Comparison of ENCODE assay signal across 11 cellular contexts in the genomic region with DNA sequence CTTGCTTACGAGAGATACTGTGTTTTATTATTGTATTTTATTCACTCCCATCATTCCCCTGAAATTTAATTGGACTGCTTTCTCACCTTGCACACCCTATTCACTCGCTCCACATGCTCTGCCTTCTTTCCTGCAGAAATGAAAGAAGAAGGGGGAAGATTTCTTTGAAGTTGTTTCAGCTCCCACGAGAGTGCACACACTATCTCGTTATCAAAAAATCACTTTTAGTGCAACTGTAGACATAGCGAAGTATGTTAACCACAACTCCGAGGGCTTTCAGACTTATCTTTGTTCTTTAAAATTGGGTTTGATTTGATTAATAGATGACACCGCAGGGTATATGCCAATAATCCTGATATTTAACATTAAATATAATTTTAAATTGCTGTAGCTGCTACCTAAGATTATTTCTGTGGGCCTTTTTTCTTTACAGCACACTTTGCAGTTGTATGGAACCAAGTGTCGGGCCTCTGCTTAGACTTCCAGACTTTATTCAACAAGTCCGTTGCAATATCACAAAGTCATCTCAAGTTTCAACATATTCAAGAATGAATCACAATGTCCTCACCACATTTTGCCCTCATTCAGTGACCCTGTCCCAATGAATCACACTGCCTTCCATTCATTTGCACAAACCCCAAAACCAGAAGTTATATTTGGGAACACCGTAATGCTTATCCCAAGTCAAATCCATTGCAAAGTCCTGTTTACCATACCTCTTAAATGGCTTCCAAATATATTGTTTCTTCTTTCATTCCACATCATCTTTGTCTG.
DNase-seq lines count a peak whose midpoint lies in the region; ATAC-seq, FAIRE-seq and TF ChIP-seq lines count a peak whose summit lies in the region.
"Had no signal": no experiment of that assay in that cellular context is flagged by ENCODE, and none has a peak within 500 bp of the region (broad histone marks: within the 10 kb centered on the region; RNA-seq: fewer than 3 reads in every experiment).

No MANE protein-coding gene starts in this region.

- intact Hi-C loops in upper lobe of right lung (cut with DNase I): no loop called here

- TF ChIP-seq CTCF in GM23338 (conservative IDR thresholded peaks at IDR 0.05; ENCODE audit: low read depth in 2 of 2) (no peak), epithelial cell of proximal tubule (conservative IDR thresholded peaks at IDR 0.05; ENCODE audit: low read depth, low read length) (no peak), upper lobe of right lung (IDR thresholded peaks at IDR 0.05) (no peak)

- H4K20me1 ChIP-seq in GM23338 (replicated peaks; ENCODE audit: insufficient read depth): no peaks in the 10 kb centered on the region

- H3K27me3 Mint-ChIP-seq in GM23338 (ENCODE audit: insufficient read depth, low read depth, poor library complexity): no peaks in the 10 kb centered on the region

- no peak overlapping the region for H3K4me3 Mint-ChIP-seq in GM23338
- H3K4me3 Mint-ChIP-seq: activated T-cell treated with anti-CD3 and anti-CD28 coated beads, Interleukin-2, amount 50 U/mL, for 4 hours had no signal

- H3K36me3 Mint-ChIP-seq in GM23338 (ENCODE audit: low read depth): peaks cover 34% of the 10 kb centered on the region

- H3F3A ChIP-seq in GM23338 (replicated peaks; ENCODE audit: low read depth): no peaks in the 10 kb centered on the region

- H3K9me3 ChIP-seq in upper lobe of right lung: no peaks in the 10 kb centered on the region

- H3K79me2 ChIP-seq in GM23338 (replicated peaks; ENCODE audit: insufficient read depth): no peaks in the 10 kb centered on the region

- no peak for DNase-seq in GM23338 (ENCODE audit: low spot score)
- DNase-seq in RCC 7860 (ENCODE audit: low spot score): peak; percentile 87
- peak; percentile 87 for DNase-seq in epithelial cell of proximal tubule (ENCODE audit: low read depth)
- DNase-seq in skeletal muscle cell (ENCODE audit: low read depth): peak; percentile 97
- no peak for DNase-seq in occipital lobe (lab: John Stamatoyannopoulos, UW)
- DNase-seq in upper lobe of right lung: no peak
- DNase-seq: activated T-cell treated with anti-CD3 and anti-CD28 coated beads, Interleukin-2, amount 50 U/mL, for 4 hours; NCI-H1105 had no signal

- H3K27me3 ChIP-seq in GM23338 (ENCODE audit: insufficient read depth): no peaks in the 10 kb centered on the region
- H3K27me3 ChIP-seq in upper lobe of right lung: no peaks in the 10 kb centered on the region

- H3K4me1 ChIP-seq in GM23338 (ENCODE audit: insufficient read depth) (no peaks in the 10 kb centered on the region), upper lobe of right lung (no peaks in the 10 kb centered on the region)

- H3K27ac ChIP-seq in GM23338 (ENCODE audit: low read depth): no peak overlapping the region
- no peak overlapping the region for H3K27ac ChIP-seq in upper lobe of right lung

- FAIRE-seq in RCC 7860 (lab: Jason Lieb, UNC): peak; percentile 98
- FAIRE-seq: G401.6 had no signal

- no peak overlapping the region for H3K4me2 ChIP-seq in GM23338

- no peak overlapping the region for H3K27ac Mint-ChIP-seq in GM23338

- H3K4me1 Mint-ChIP-seq in GM23338: no peaks in the 10 kb centered on the region

- H3K36me3 ChIP-seq in GM23338 (ENCODE audit: insufficient read depth) (no peaks in the 10 kb centered on the region), upper lobe of right lung (no peaks in the 10 kb centered on the region)

- H3K9me3 Mint-ChIP-seq in GM23338: peaks cover 36% of the 10 kb centered on the region

- peaks cover 11% of the 10 kb centered on the region for H3K9me2 ChIP-seq in GM23338 (ENCODE audit: insufficient read depth)

- H2AFZ ChIP-seq in GM23338: peak overlapping the region; percentile 38; the same call in 1 of the 2 replicates

- H3K4me3 ChIP-seq in GM23338 (no peak overlapping the region), epithelial cell of proximal tubule (ENCODE audit: low read depth, low read length) (no peak overlapping the region), skeletal muscle cell (ENCODE audit: low read depth, low read length) (no peak overlapping the region), upper lobe of right lung (no peak overlapping the region)

- ATAC-seq in GM23338 (no peak), HG02610 (IDR thresholded peaks at IDR 0.05; ENCODE audit: unreplicated experiment) (no peak), HG02973 (IDR thresholded peaks at IDR 0.05; ENCODE audit: unreplicated experiment) (no peak), upper lobe of right lung (no peak)
- ATAC-seq: activated T-cell treated with anti-CD3 and anti-CD28 coated beads, Interleukin-2, amount 50 U/mL, for 4 hours had no signal

TF ChIP-seq in GM23338, 12 proteins besides CTCF, POLR2A, EP300 and RAD21:
- TF ChIP-seq JUNB (IDR thresholded peaks at IDR 0.05; ENCODE audit: unreplicated experiment) (no peak), CREB1 (CRISPR knock-in tag; IDR thresholded peaks at IDR 0.05; ENCODE audit: low read depth) (no peak), POLR2AphosphoS5 (IDR thresholded peaks at IDR 0.05; ENCODE audit: low read depth) (no peak), NANOG (IDR thresholded peaks at IDR 0.05; ENCODE audit: borderline replicate concordance) (no peak), STAT1 (IDR thresholded peaks at IDR 0.05; ENCODE audit: unreplicated experiment) (no peak)
- TF ChIP-seq, protein P1, sequence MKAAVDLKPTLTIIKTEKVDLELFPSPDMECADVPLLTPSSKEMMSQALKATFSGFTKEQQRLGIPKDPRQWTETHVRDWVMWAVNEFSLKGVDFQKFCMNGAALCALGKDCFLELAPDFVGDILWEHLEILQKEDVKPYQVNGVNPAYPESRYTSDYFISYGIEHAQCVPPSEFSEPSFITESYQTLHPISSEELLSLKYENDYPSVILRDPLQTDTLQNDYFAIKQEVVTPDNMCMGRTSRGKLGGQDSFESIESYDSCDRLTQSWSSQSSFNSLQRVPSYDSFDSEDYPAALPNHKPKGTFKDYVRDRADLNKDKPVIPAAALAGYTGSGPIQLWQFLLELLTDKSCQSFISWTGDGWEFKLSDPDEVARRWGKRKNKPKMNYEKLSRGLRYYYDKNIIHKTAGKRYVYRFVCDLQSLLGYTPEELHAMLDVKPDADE (IDR thresholded peaks at IDR 0.05): no peak
- TF ChIP-seq, protein P2, sequence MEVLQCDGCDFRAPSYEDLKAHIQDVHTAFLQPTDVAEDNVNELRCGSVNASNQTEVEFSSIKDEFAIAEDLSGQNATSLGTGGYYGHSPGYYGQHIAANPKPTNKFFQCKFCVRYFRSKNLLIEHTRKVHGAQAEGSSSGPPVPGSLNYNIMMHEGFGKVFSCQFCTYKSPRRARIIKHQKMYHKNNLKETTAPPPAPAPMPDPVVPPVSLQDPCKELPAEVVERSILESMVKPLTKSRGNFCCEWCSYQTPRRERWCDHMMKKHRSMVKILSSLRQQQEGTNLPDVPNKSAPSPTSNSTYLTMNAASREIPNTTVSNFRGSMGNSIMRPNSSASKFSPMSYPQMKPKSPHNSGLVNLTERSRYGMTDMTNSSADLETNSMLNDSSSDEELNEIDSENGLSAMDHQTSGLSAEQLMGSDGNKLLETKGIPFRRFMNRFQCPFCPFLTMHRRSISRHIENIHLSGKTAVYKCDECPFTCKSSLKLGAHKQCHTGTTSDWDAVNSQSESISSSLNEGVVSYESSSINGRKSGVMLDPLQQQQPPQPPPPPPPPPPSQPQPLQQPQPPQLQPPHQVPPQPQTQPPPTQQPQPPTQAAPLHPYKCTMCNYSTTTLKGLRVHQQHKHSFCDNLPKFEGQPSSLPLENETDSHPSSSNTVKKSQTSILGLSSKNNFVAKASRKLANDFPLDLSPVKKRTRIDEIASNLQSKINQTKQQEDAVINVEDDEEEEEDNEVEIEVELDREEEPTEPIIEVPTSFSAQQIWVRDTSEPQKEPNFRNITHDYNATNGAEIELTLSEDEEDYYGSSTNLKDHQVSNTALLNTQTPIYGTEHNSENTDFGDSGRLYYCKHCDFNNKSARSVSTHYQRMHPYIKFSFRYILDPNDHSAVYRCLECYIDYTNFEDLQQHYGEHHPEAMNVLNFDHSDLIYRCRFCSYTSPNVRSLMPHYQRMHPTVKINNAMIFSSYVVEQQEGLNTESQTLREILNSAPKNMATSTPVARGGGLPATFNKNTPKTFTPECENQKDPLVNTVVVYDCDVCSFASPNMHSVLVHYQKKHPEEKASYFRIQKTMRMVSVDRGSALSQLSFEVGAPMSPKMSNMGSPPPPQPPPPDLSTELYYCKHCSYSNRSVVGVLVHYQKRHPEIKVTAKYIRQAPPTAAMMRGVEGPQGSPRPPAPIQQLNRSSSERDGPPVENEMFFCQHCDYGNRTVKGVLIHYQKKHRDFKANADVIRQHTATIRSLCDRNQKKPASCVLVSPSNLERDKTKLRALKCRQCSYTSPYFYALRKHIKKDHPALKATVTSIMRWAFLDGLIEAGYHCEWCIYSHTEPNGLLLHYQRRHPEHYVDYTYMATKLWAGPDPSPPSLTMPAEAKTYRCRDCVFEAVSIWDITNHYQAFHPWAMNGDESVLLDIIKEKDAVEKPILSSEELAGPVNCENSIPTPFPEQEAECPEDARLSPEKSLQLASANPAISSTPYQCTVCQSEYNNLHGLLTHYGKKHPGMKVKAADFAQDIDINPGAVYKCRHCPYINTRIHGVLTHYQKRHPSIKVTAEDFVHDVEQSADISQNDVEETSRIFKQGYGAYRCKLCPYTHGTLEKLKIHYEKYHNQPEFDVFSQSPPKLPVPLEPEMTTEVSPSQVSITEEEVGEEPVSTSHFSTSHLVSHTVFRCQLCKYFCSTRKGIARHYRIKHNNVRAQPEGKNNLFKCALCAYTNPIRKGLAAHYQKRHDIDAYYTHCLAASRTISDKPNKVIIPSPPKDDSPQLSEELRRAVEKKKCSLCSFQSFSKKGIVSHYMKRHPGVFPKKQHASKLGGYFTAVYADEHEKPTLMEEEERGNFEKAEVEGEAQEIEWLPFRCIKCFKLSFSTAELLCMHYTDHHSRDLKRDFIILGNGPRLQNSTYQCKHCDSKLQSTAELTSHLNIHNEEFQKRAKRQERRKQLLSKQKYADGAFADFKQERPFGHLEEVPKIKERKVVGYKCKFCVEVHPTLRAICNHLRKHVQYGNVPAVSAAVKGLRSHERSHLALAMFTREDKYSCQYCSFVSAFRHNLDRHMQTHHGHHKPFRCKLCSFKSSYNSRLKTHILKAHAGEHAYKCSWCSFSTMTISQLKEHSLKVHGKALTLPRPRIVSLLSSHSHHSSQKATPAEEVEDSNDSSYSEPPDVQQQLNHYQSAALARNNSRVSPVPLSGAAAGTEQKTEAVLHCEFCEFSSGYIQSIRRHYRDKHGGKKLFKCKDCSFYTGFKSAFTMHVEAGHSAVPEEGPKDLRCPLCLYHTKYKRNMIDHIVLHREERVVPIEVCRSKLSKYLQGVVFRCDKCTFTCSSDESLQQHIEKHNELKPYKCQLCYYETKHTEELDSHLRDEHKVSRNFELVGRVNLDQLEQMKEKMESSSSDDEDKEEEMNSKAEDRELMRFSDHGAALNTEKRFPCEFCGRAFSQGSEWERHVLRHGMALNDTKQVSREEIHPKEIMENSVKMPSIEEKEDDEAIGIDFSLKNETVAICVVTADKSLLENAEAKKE (CRISPR knock-in tag; IDR thresholded peaks at IDR 0.05): no peak

Comparison
In these comparisons a context has a peak if more than half of its experiments do, and no peak if none do; other contexts are left out.
1. DNase-seq: peak in RCC 7860 (single experiment), epithelial cell of proximal tubule (single experiment) and skeletal muscle cell (single experiment); none in GM23338 (single experiment), occipital lobe (single experiment) and upper lobe of right lung (single experiment).